Comparison of ENCODE assay signal across 18 cellular contexts in the genomic region with DNA sequence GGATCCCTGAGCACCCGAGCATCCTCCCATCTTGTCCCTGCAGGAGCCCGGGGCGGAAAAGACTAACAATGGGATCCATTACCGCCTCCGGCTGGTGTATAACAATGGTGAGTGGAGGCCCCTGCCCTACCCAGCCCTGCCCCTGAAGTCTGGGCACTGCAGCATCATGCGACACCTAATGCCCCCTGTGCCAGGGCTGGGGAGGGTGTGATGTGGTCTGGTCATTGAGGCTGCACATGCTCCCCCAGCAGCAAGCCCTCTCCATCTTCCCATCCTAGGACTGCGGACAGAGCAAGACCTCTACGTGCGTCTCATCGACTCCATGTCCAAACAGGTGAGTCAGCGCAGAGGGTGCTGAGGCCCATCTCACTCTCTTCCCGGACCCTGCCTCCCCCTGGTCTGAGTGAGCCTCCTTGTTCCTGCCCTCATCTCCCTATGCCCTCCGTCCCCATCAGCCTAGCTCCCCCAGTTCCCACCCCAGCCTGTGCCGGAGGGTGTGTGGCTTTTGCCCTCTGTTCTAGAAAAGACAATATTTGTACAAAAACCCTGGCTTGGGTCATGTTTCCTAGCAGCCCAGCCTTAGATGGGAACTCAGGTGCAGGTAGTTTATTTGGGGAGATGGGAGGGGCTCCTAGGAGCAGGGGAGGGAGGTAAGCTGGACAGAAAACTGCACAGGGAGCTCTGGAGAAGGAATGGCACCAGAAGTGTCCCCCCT.
"Had no signal": no experiment of that assay in that cellular context is flagged by ENCODE, and none has a peak within 500 bp of the region (broad histone marks: within the 10 kb centered on the region; RNA-seq: fewer than 3 reads in every experiment).

No MANE protein-coding gene starts in this region.

- H3K4me1 Mint-ChIP-seq: central memory CD8-positive, alpha-beta T cell had no signal

- H3K9me3 ChIP-seq: mucosa of descending colon, ovary, sigmoid colon, stomach, thoracic aorta had no signal

- DNase-seq: activated CD4-positive, alpha-beta T cell treated with anti-CD3 and anti-CD28 coated beads for 1 hour; activated CD8-positive, alpha-beta T cell treated with anti-CD3 and anti-CD28 coated beads for 36 hours; activated T-cell treated with anti-CD3 and anti-CD28 coated beads for 4 hours; amygdala; effector memory CD8-positive, alpha-beta T cell; mucosa of descending colon; nephron progenitor cell; ovary; sigmoid colon; stimulated activated CD4-positive, alpha-beta T cell treated with anti-CD3 and anti-CD28 coated beads, Interleukin-12 subunit alpha, Interleukin-12 subunit beta, amount 100 ng/mL, for 4 hours; stomach had no signal

- H3K4me2 ChIP-seq: hepatocyte had no signal

- H3K27me3 Mint-ChIP-seq: activated CD8-positive, alpha-beta T cell treated with anti-CD3 and anti-CD28 coated beads for 36 hours; activated naive CD8-positive, alpha-beta T cell; brain had no signal

- H3K27me3 ChIP-seq: hepatocyte, ovary, sigmoid colon had no signal

- H3K27ac Mint-ChIP-seq: activated CD8-positive, alpha-beta T cell treated with anti-CD3 and anti-CD28 coated beads for 36 hours; activated naive CD8-positive, alpha-beta T cell; activated T-helper 2 cell treated with anti-CD3 and anti-CD28 coated beads, Interferon-gamma antibody, Interleukin-2, Interleukin-4, amounts not matched to agents 10 μg/mL and 5 μg/mL and 100 μg/mL, durations not matched to agents 14 hours and 24 hours and 36 hours; dendritic cell treated with granulocyte-macrophage colony-stimulating factor and Interleukin-4, amounts not matched to agents 40 ng/mL and 50 ng/mL, for 4 days; effector memory CD8-positive, alpha-beta T cell; nephron progenitor cell had no signal

- ATAC-seq: effector memory CD8-positive, alpha-beta T cell; mucosa of descending colon had no signal

- H3K4me3 ChIP-seq: hepatocyte, mucosa of descending colon, ovary, sigmoid colon, stomach, thoracic aorta had no signal

- H3K36me3 Mint-ChIP-seq: activated naive CD8-positive, alpha-beta T cell; brain had no signal

- H3K79me2 ChIP-seq: hepatocyte had no signal

- H2AFZ ChIP-seq: hepatocyte had no signal

- H3K4me1 ChIP-seq: sigmoid colon, stomach had no signal

- H3K27ac ChIP-seq: hepatocyte, ovary, sigmoid colon, stomach, thoracic aorta had no signal

- H3K4me3 Mint-ChIP-seq: activated CD8-positive, alpha-beta T cell treated with anti-CD3 and anti-CD28 coated beads for 36 hours; activated naive CD8-positive, alpha-beta T cell; brain; central memory CD8-positive, alpha-beta T cell; dendritic cell treated with granulocyte-macrophage colony-stimulating factor and Interleukin-4, amounts not matched to agents 40 ng/mL and 50 ng/mL, for 4 days; effector memory CD8-positive, alpha-beta T cell; nephron progenitor cell had no signal

- H3K9me3 Mint-ChIP-seq: activated CD8-positive, alpha-beta T cell treated with anti-CD3 and anti-CD28 coated beads for 36 hours; activated T-helper 2 cell treated with anti-CD3 and anti-CD28 coated beads, Interferon-gamma antibody, Interleukin-2, Interleukin-4, amounts not matched to agents 10 μg/mL and 5 μg/mL and 100 μg/mL, durations not matched to agents 14 hours and 24 hours and 36 hours; brain; central memory CD8-positive, alpha-beta T cell; dendritic cell treated with granulocyte-macrophage colony-stimulating factor and Interleukin-4, amounts not matched to agents 40 ng/mL and 50 ng/mL, for 4 days; effector memory CD8-positive, alpha-beta T cell; nephron progenitor cell had no signal

- H3K36me3 ChIP-seq: ovary, sigmoid colon, thoracic aorta had no signal
